ENCODE assay signal across 12 cellular contexts in the genomic region with DNA sequence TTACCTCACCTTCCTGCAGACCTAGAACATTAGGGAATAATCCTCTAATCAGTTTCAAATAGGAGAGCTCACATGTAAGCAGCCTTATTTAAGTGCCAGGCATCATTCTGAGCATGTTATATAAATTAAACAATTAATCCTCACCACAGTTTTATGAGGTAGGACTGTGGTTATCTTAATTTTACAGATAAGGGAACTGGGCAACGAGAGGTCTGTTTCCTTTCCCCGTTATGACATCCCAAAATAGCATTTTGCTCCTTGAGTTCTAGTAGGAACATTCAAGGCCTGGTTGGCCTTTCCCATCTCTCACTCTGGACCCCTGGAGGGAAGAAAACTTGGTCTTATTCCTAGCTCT. TPM values are rescaled to one million over a fixed set of nuclear protein-coding genes. Genes with fewer than 3 reads are reported as not detected.
DNase-seq lines count a peak whose midpoint lies in the region; ATAC-seq and TF ChIP-seq lines count a peak whose summit lies in the region.
"Had no signal": no experiment of that assay in that cellular context is flagged by ENCODE, and none has a peak within 500 bp of the region (broad histone marks: within the 10 kb centered on the region; RNA-seq: fewer than 3 reads in every experiment).

No MANE protein-coding gene starts in this region.

- peaks cover 5% of the 10 kb centered on the region for H3K9me3 Mint-ChIP-seq in activated naive CD8-positive, alpha-beta T cell treated with anti-CD3 and anti-CD28 coated beads for 36 hours
- peaks cover 8% of the 10 kb centered on the region for H3K9me3 Mint-ChIP-seq in mesothelial cell of epicardium

- peak overlapping the region; percentile 17 to 24 for H3K4me3 ChIP-seq in vagina

- peaks cover 14% of the 10 kb centered on the region for H3K36me3 Mint-ChIP-seq in activated naive CD8-positive, alpha-beta T cell treated with anti-CD3 and anti-CD28 coated beads for 36 hours
- peaks cover 1% of the 10 kb centered on the region for H3K36me3 Mint-ChIP-seq in mesothelial cell of epicardium

- no peak for TF ChIP-seq POLR2A in vagina (IDR thresholded peaks at IDR 0.05)

- no peaks in the 10 kb centered on the region for H3K27me3 Mint-ChIP-seq in activated naive CD8-positive, alpha-beta T cell treated with anti-CD3 and anti-CD28 coated beads for 36 hours
- H3K27me3 Mint-ChIP-seq in mesothelial cell of epicardium (ENCODE audit: low read depth) = peaks cover 1% of the 10 kb centered on the region

- peak overlapping the region; percentile 95 for H3K27ac Mint-ChIP-seq in activated naive CD8-positive, alpha-beta T cell treated with anti-CD3 and anti-CD28 coated beads for 36 hours
- peak overlapping the region; percentile 80 for H3K27ac Mint-ChIP-seq in mesothelial cell of epicardium

- TF ChIP-seq CTCF in mesothelial cell of epicardium (IDR thresholded peaks at IDR 0.05; ENCODE audit: unreplicated experiment) (no peak), vagina (IDR thresholded peaks at IDR 0.05) (no peak)

- peak overlapping the region; percentile 54 for H3K27ac ChIP-seq in vagina

- no peaks in the 10 kb centered on the region for H3K27me3 ChIP-seq in vagina

- no peaks in the 10 kb centered on the region for H3K9me3 ChIP-seq in vagina

- intact Hi-C loops in Right ventricle myocardium inferior (cut with DNase I) (no loop called here), cardiac septum (cut with DNase I) (no loop called here), vagina (cut with DNase I) (no loop called here)

- DNase-seq in Right ventricle myocardium inferior (ENCODE audit: missing footprints) (no peak), cardiac septum (ENCODE audit: low spot score) (no peak), mesothelial cell of epicardium (ENCODE audit: low spot score in 2 of 2, unreplicated experiment in 2 of 2) (no peak), vagina (ENCODE audit: extremely low spot score in 2 of 2) (no peak), DMS79 treated with DMSO at 0.1 percent for 48 hours (lab: John Stamatoyannopoulos, UW) (no peak), NCI-H748 (lab: John Stamatoyannopoulos, UW; ENCODE audit: unreplicated experiment) (no peak)
- no peak for DNase-seq in activated naive CD8-positive, alpha-beta T cell treated with anti-CD3 and anti-CD28 coated beads for 36 hours

- H3K4me3 Mint-ChIP-seq in activated naive CD8-positive, alpha-beta T cell treated with anti-CD3 and anti-CD28 coated beads for 36 hours = peak overlapping the region; percentile 75
- no peak overlapping the region for H3K4me3 Mint-ChIP-seq in mesothelial cell of epicardium

- no peaks in the 10 kb centered on the region for H3K36me3 ChIP-seq in vagina

- H3K4me1 ChIP-seq in vagina = peaks cover 14% of the 10 kb centered on the region

- peak; percentile 42 for ATAC-seq in Right ventricle myocardium inferior
- no peak for ATAC-seq in GM18873 (IDR thresholded peaks at IDR 0.05; ENCODE audit: low FRiP score, unreplicated experiment)

- H3K4me1 Mint-ChIP-seq in activated naive CD8-positive, alpha-beta T cell treated with anti-CD3 and anti-CD28 coated beads for 36 hours = peaks cover 25% of the 10 kb centered on the region
- peaks cover 19% of the 10 kb centered on the region for H3K4me1 Mint-ChIP-seq in mesothelial cell of epicardium

RNA-seq across cellular contexts. Expression of gene IFNB1, which starts 19.1 kb away (rescaled TPM):
- not detected for total RNA-seq in Right ventricle myocardium inferior
- total RNA-seq in cardiac septum = not detected
- 1 to 10 TPM in 1 of 2 experiments, under 1 TPM in 1; 0.62 to 1.2 TPM for total RNA-seq in activated naive CD8-positive, alpha-beta T cell treated with anti-CD3 and anti-CD28 coated beads for 36 hours
- not detected in 3 replicates for total RNA-seq in mesothelial cell of epicardium
- not detected for total RNA-seq in vagina
- total RNA-seq: frontal cortex; mucosa of gallbladder; NCI-H460; T-helper 2 cell treated with Interferon-gamma antibody and Interleukin-4, amounts not matched to agents 100 ng/mL and 5 ng/mL, for 36 hours had no signal

RNA-seq across cellular contexts. Expression of gene IFNW1, which starts 44.8 kb away (rescaled TPM):
- total RNA-seq in Right ventricle myocardium inferior (not detected), cardiac septum (not detected), mesothelial cell of epicardium (not detected in 3 replicates), vagina (not detected)
- total RNA-seq in activated naive CD8-positive, alpha-beta T cell treated with anti-CD3 and anti-CD28 coated beads for 36 hours = under 1 TPM in 1 of 2 experiments, not detected in 1; 0.10 TPM
- total RNA-seq: frontal cortex; mucosa of gallbladder; NCI-H460; T-helper 2 cell treated with Interferon-gamma antibody and Interleukin-4, amounts not matched to agents 100 ng/mL and 5 ng/mL, for 36 hours had no signal
